ENCODE assay signal across 28 cellular contexts in genomic region chr3:46594723-46595122, GRCh38. TPM values are rescaled to one million over a fixed set of nuclear protein-coding genes. Genes with fewer than 3 reads are reported as not detected.
DNase-seq lines count a peak whose midpoint lies in the region; ATAC-seq, FAIRE-seq and TF ChIP-seq lines count a peak whose summit lies in the region.
"Had no signal": no experiment of that assay in that cellular context is flagged by ENCODE, and none has a peak within 500 bp of the region (broad histone marks: within the 10 kb centered on the region; RNA-seq: fewer than 3 reads in every experiment).

No MANE protein-coding gene starts in this region.

- CTCF ChIA-PET in HepG2 (lab: Yijun Ruan, JAX; ENCODE audit: low intra/inter-chr PET ratio, low total read pairs) (no interaction called here), HEK293 (lab: Yijun Ruan, JAX) (no interaction called here), K562 (lab: Yijun Ruan, JAX; ENCODE audit: low intra/inter-chr PET ratio) (interaction anchor here (0.6 kb wide), 1 partner anchor 510 kb away, joined by 3 read pairs; no protein-coding TSS in a partner anchor)

- H3K79me2 ChIP-seq in HepG2 (ENCODE audit: insufficient read depth, low read length) (no peaks in the 10 kb centered on the region), K562 (ENCODE audit: control insufficient read depth, insufficient read depth, low read length) (no peaks in the 10 kb centered on the region)

- TF ChIP-seq RAD21 in HepG2 (CRISPR knock-in tag; IDR thresholded peaks at IDR 0.05) (no peak), K562 (CRISPR knock-in tag; conservative IDR thresholded peaks at IDR 0.05 in 1 of 2, IDR thresholded peaks at IDR 0.05 in 1 of 2) (no peak)

- H3K27ac ChIP-seq in HepG2 (ENCODE audit: extremely low read length, insufficient read depth, low read length) (no peak overlapping the region), right lobe of liver (no peak overlapping the region), HEK293 (ENCODE audit: extremely low read depth, low read depth, low read length) (no peak overlapping the region), K562 (ENCODE audit: extremely low read depth, low read depth, low read length) (no peak overlapping the region; the same call in 2 of the 3 replicates), prostate gland (no peak overlapping the region), mesenchymal stem cell (ENCODE audit: low read length, poor library complexity, severe bottlenecking) (no peak overlapping the region)
- H3K27ac ChIP-seq: BLaER1 had no signal

- POLR2A ChIA-PET in HepG2 (lab: Yijun Ruan, JAX): interaction anchor here (1.3 kb wide), 1 partner anchor 9 kb away, joined by 4 read pairs; no protein-coding TSS in a partner anchor
- POLR2A ChIA-PET in HEK293 (lab: Yijun Ruan, JAX): no interaction called here
- POLR2A ChIA-PET in K562 (lab: Yijun Ruan, JAX): no interaction called here

- H2AFZ ChIP-seq in HepG2 (ENCODE audit: low read length) (no peak overlapping the region), K562 (ENCODE audit: low read depth, low read length) (no peak overlapping the region), mesenchymal stem cell (ENCODE audit: low read depth, low read length) (no peak overlapping the region)

- H3K4me2 ChIP-seq in HepG2 (ENCODE audit: low read depth, low read length) (no peak overlapping the region), K562 (ENCODE audit: insufficient read depth, low read length) (no peak overlapping the region), mesenchymal stem cell (ENCODE audit: low read length, poor library complexity, severe bottlenecking) (no peak overlapping the region)
- H3K4me2 ChIP-seq: BLaER1 had no signal

- no peak overlapping the region for H2AK5ac ChIP-seq in mesenchymal stem cell (ENCODE audit: low read length, severe bottlenecking)

- no peak overlapping the region for H2BK15ac ChIP-seq in mesenchymal stem cell (ENCODE audit: low read depth, poor library complexity, severe bottlenecking)

- no peak overlapping the region for H3K9ac ChIP-seq in HepG2 (ENCODE audit: insufficient read depth, low read depth, low read length)
- H3K9ac ChIP-seq in K562 (ENCODE audit: insufficient read depth in 1 of 2, low read depth in 2 of 2, low read length in 2 of 2): no peak overlapping the region
- H3K9ac ChIP-seq in mesenchymal stem cell (ENCODE audit: low read length): no peak overlapping the region
- H3K9ac ChIP-seq: BLaER1 had no signal

- no peak overlapping the region for H3K23ac ChIP-seq in mesenchymal stem cell (ENCODE audit: low read length in 2 of 2)

- TF ChIP-seq CTCF in HepG2 (CRISPR knock-in tag; IDR thresholded peaks at IDR 0.05) (no peak), right lobe of liver (IDR thresholded peaks at IDR 0.05) (no peak), HEK293 (tag by site-specific recombination; IDR thresholded peaks at IDR 0.05) (no peak), K562 (IDR thresholded peaks at IDR 0.05 in 2 of 3, conservative IDR thresholded peaks at IDR 0.05 in 1 of 3; ENCODE audit: insufficient read depth in 2 of 3, low read depth in 1 of 3, low read length in 3 of 3) (no peak), prostate gland (IDR thresholded peaks at IDR 0.05) (no peak)

- H4K20me1 ChIP-seq in HepG2 (ENCODE audit: insufficient read depth, low read length) (no peaks in the 10 kb centered on the region), K562 (replicated peaks; ENCODE audit: control insufficient read depth, insufficient read depth, low read length) (peaks cover 4% of the 10 kb centered on the region; the same call in 1 of the 2 replicates)
- H4K20me1 ChIP-seq: BLaER1 had no signal

- no peaks in the 10 kb centered on the region for H3K79me1 ChIP-seq in mesenchymal stem cell (replicated peaks; ENCODE audit: low read length, poor library complexity, severe bottlenecking)

- H3K4me1 ChIP-seq in HepG2 (ENCODE audit: insufficient read depth, low read length) (no peaks in the 10 kb centered on the region), right lobe of liver (no peaks in the 10 kb centered on the region), HEK293 (ENCODE audit: control insufficient read depth, insufficient read depth, low read length) (no peaks in the 10 kb centered on the region), K562 (replicated peaks in 1 of 2; ENCODE audit: control insufficient read depth in 2 of 2, insufficient read depth in 2 of 2, low read length in 2 of 2) (no peaks in the 10 kb centered on the region), prostate gland (replicated peaks) (no peaks in the 10 kb centered on the region), mesenchymal stem cell (ENCODE audit: control insufficient read depth, insufficient read depth, low read depth, low read length) (no peaks in the 10 kb centered on the region)
- H3K4me1 ChIP-seq: BE2C, BLaER1 had no signal

- H2BK12ac ChIP-seq in mesenchymal stem cell (ENCODE audit: low read length in 2 of 2): no peak overlapping the region

- no peaks in the 10 kb centered on the region for H3K9me3 ChIP-seq in HepG2 (ENCODE audit: low read length)
- no peaks in the 10 kb centered on the region for H3K9me3 ChIP-seq in right lobe of liver
- H3K9me3 ChIP-seq in HEK293 (ENCODE audit: control insufficient read depth, insufficient read depth, low read depth, low read length): no peaks in the 10 kb centered on the region
- no peaks in the 10 kb centered on the region for H3K9me3 ChIP-seq in K562 (replicated peaks; ENCODE audit: control insufficient read depth, insufficient read depth, low read depth, low read length)
- no peaks in the 10 kb centered on the region for H3K9me3 ChIP-seq in prostate gland
- H3K9me3 ChIP-seq in mesenchymal stem cell (ENCODE audit: control insufficient read depth, low read length): no peaks in the 10 kb centered on the region
- H3K9me3 ChIP-seq: BE2C had no signal

- H3K14ac ChIP-seq in mesenchymal stem cell (ENCODE audit: low read length in 2 of 2): no peak overlapping the region

- BruUV-seq in HepG2 (replicated peaks; lab: Mats Ljungman, UMichigan): no TSS peak
- BruUV-seq in K562 (replicated peaks; lab: Mats Ljungman, UMichigan): no TSS peak

- ATAC-seq in HepG2 (no peak), right lobe of liver (no peak), K562 (no peak)

- intact Hi-C loops in HepG2 (cut with micrococcal nuclease; ENCODE audit: unreplicated experiment): no loop called here
- intact Hi-C loops in right lobe of liver (cut with DNase I): no loop called here
- intact Hi-C loops in K562 (cut with micrococcal nuclease): no loop called here
- intact Hi-C loops in prostate gland (cut with DNase I): no loop called here

- no peaks in the 10 kb centered on the region for H3K9me1 ChIP-seq in K562 (ENCODE audit: control insufficient read depth, insufficient read depth, low read length)

- H3K4me3 ChIP-seq in HepG2 (replicated peaks in 1 of 3; ENCODE audit: insufficient read depth in 1 of 3, low read depth in 2 of 3, low read length in 3 of 3): no peak overlapping the region
- H3K4me3 ChIP-seq in right lobe of liver: no peak overlapping the region
- no peak overlapping the region for H3K4me3 ChIP-seq in HEK293 (ENCODE audit: low read depth, low read length)
- no peak overlapping the region for H3K4me3 ChIP-seq in K562
- H3K4me3 ChIP-seq in prostate gland: no peak overlapping the region
- H3K4me3 ChIP-seq in mesenchymal stem cell (ENCODE audit: insufficient read depth in 1 of 2, low read depth in 1 of 2, low read length in 2 of 2): no peak overlapping the region
- H3K4me3 ChIP-seq: BLaER1 had no signal

- 65% methylated on average over 3 of the region's 4 CpGs for WGBS in HepG2 (ENCODE audit: low lambda C conversion rate)
- WGBS in right lobe of liver (ENCODE audit: insufficient coverage, low coverage, low lambda C conversion rate, missing lambda C conversion rate): 95% methylated on average over 3 of the region's 4 CpGs
- 0% methylated on average over 4 of the region's 4 CpGs for WGBS in K562 (ENCODE audit: insufficient coverage, low coverage, missing lambda C conversion rate)
- 95% methylated on average over 4 of the region's 4 CpGs for WGBS in prostate gland
- WGBS in mesenchymal stem cell: 99% methylated on average over 3 of the region's 4 CpGs

- TF ChIP-seq EP300 in HepG2 (IDR thresholded peaks at IDR 0.05; ENCODE audit: low read depth in 2 of 2, low read length in 2 of 2): no peak
- TF ChIP-seq EP300 in HepG2 (CRISPR knock-in tag; IDR thresholded peaks at IDR 0.05; ENCODE audit: borderline replicate concordance): no peak
- TF ChIP-seq EP300 in K562 (IDR thresholded peaks at IDR 0.05; ENCODE audit: low read length): no peak

- no peak for DNase-seq in HepG2 (ENCODE audit: low spot score)
- no peak for DNase-seq in right lobe of liver
- no peak for DNase-seq in K562 (ENCODE audit: extremely low read depth in 1 of 4, low spot score in 3 of 4)
- no peak for DNase-seq in prostate gland (ENCODE audit: low spot score)
- no peak for DNase-seq in DMS79 treated with DMSO at 0.1 percent for 48 hours (lab: John Stamatoyannopoulos, UW)
- no peak for DNase-seq in mesenchymal stem cell
- DNase-seq: 8988T; ACHN; BE2C; C1 segment of cervical spinal cord; CD4-positive, alpha-beta memory T cell; CD4-positive, CD25-positive, alpha-beta regulatory T cell; CD8-positive, alpha-beta memory T cell; COR-L47; DMS 273 treated with DMSO at 0.1 percent for 48 hours; DMS153; DMS53; DMS79; GF-D8 had no signal

- no peak overlapping the region for H3K18ac ChIP-seq in mesenchymal stem cell (ENCODE audit: low read depth in 1 of 2, low read length in 2 of 2)

- no peak overlapping the region for H2BK120ac ChIP-seq in mesenchymal stem cell (ENCODE audit: low read depth, low read length)

- no peak overlapping the region for H4K8ac ChIP-seq in mesenchymal stem cell (ENCODE audit: low read length)

- no peak for TF ChIP-seq POLR2A in HepG2 (IDR thresholded peaks at IDR 0.05; ENCODE audit: insufficient read depth in 1 of 2, low read depth in 2 of 2, low read length in 2 of 2)
- no peak for TF ChIP-seq POLR2A in right lobe of liver (IDR thresholded peaks at IDR 0.05)
- no peak for TF ChIP-seq POLR2A in K562 (conservative IDR thresholded peaks at IDR 0.05)
- TF ChIP-seq POLR2A in prostate gland (IDR thresholded peaks at IDR 0.05): no peak

- no peak overlapping the region for H2BK5ac ChIP-seq in mesenchymal stem cell (ENCODE audit: low read depth, low read length, poor library complexity, severe bottlenecking)

- in situ Hi-C loops in HepG2 (cut with HindIII; ENCODE audit: extremely low pct_ligation_motif_present, low pct_unique_long_range_greater_than_20kb) (no loop called here), K562 (cut with MboI) (no loop called here)

- FAIRE-seq in HepG2 (lab: Jason Lieb, UNC) (no peak), K562 (lab: Jason Lieb, UNC) (no peak)
- FAIRE-seq: A204.1, G401.6, GM12891, GM19239 had no signal

- no peak overlapping the region for H4K91ac ChIP-seq in mesenchymal stem cell (ENCODE audit: low read length)

- no peaks in the 10 kb centered on the region; a peak in 1 of 5 replicates for H3K27me3 ChIP-seq in HepG2 (ENCODE audit: control insufficient read depth in 1 of 2, insufficient read depth in 2 of 2, low read length in 2 of 2)
- no peaks in the 10 kb centered on the region for H3K27me3 ChIP-seq in right lobe of liver
- peaks cover 23 to 34% of the 10 kb centered on the region in 2 experiments for H3K27me3 ChIP-seq in K562 (ENCODE audit: control insufficient read depth in 2 of 2, insufficient read depth in 2 of 2, low read length in 2 of 2)
- H3K27me3 ChIP-seq in prostate gland (replicated peaks; ENCODE audit: insufficient read depth): no peaks in the 10 kb centered on the region
- H3K27me3 ChIP-seq in mesenchymal stem cell (ENCODE audit: control insufficient read depth in 1 of 2, insufficient read depth in 1 of 2, low read length in 2 of 2): peaks cover 0 to 5% of the 10 kb centered on the region in 2 experiments
- H3K27me3 ChIP-seq: BE2C, BLaER1 had no signal

- H3K36me3 ChIP-seq in HepG2 (replicated peaks in 1 of 2; ENCODE audit: control insufficient read depth in 1 of 2, insufficient read depth in 2 of 2, low read length in 2 of 2) (no peaks in the 10 kb centered on the region), right lobe of liver (no peaks in the 10 kb centered on the region), HEK293 (ENCODE audit: control insufficient read depth in 2 of 2, insufficient read depth in 1 of 2, low read length in 2 of 2) (no peaks in the 10 kb centered on the region), K562 (ENCODE audit: control insufficient read depth, insufficient read depth, low read length) (no peaks in the 10 kb centered on the region), prostate gland (no peaks in the 10 kb centered on the region), mesenchymal stem cell (ENCODE audit: control insufficient read depth in 1 of 2, insufficient read depth in 2 of 2, low read depth in 1 of 2, low read length in 2 of 2) (no peaks in the 10 kb centered on the region)
- H3K36me3 ChIP-seq: BE2C, BLaER1 had no signal

- no peak overlapping the region for H3K4ac ChIP-seq in mesenchymal stem cell (ENCODE audit: low read depth in 1 of 2, low read length in 2 of 2)

RNA-seq across cellular contexts. Expression of gene FAM240A, which starts 17.6 kb away (rescaled TPM):
- total RNA-seq in HepG2 (2016; rRNA removed; fragmentation: Illumina TruSeq; extraction: Trizol) (not detected in 2 replicates), right lobe of liver (not detected), K562 (2014; rRNA removed) (not detected in 2 replicates), K562 (2014; rRNA removed; fragmentation: Illumina TruSeq; extraction: Trizol) (not detected in 2 replicates), K562 (2015; rRNA removed; fragmentation: Illumina TruSeq; extraction: Trizol) (not detected in 2 replicates), K562 (2021) (not detected in 2 replicates), prostate gland (under 1 TPM in 1 of 2 donors, not detected in 1; 0.32 TPM)
- total RNA-seq in HepG2 (2016; cell fraction: cytosol; rRNA removed; fragmentation: Illumina TruSeq; extraction: Trizol; ENCODE audit: low read depth): not detected in 2 replicates
- not detected in 2 replicates for total RNA-seq in HepG2 (2016; cell fraction: insoluble cytoplasmic fraction; rRNA removed; fragmentation: Illumina TruSeq; extraction: Trizol)
- total RNA-seq in HepG2 (2016; cell fraction: membrane; rRNA removed; fragmentation: Illumina TruSeq; extraction: Trizol): not detected in 2 replicates
- total RNA-seq in HepG2 (2016; cell fraction: nucleus; rRNA removed; fragmentation: Illumina TruSeq; extraction: Trizol): not detected in 2 replicates
- polyA plus RNA-seq in HepG2 (2011; rRNA removed) (not detected in 2 replicates), K562 (2011; rRNA removed) (not detected in 2 replicates), K562 (2014; fragmentation: Illumina TruSeq; extraction: Trizol) (not detected in 2 replicates), K562 (2014; fragmentation: Nextera tagmentation; extraction: Ambion mirVana) (not detected), K562 (2014; rRNA removed) (not detected in 2 replicates)
- not detected in 2 replicates for polyA plus RNA-seq in HepG2 (2011; cell fraction: cytosol; rRNA removed)
- polyA plus RNA-seq in HepG2 (2011; cell fraction: nucleus; rRNA removed): not detected in 2 replicates
- not detected in 2 replicates for polyA plus RNA-seq in HepG2 (2012)
- not detected in 2 replicates for polyA plus RNA-seq in HepG2 (2016; cell fraction: cytosol; fragmentation: Illumina TruSeq; extraction: Trizol; ENCODE audit: low read depth)
- polyA plus RNA-seq in HepG2 (2016; cell fraction: insoluble cytoplasmic fraction; fragmentation: Illumina TruSeq; extraction: Trizol; ENCODE audit: low read depth): not detected in 2 replicates
- not detected in 2 replicates for polyA plus RNA-seq in HepG2 (2016; cell fraction: membrane; fragmentation: Illumina TruSeq; extraction: Trizol; ENCODE audit: low read depth)
- polyA plus RNA-seq in HepG2 (2016; cell fraction: nucleus; fragmentation: Illumina TruSeq; extraction: Trizol; ENCODE audit: insufficient read depth, low read depth): not detected in 2 replicates
- polyA minus RNA-seq in HepG2 (2011; rRNA and poly(A)+ RNA removed; ENCODE audit: low replicate concordance): not detected in 2 replicates
- polyA minus RNA-seq in HepG2 (2011; cell fraction: cytosol; rRNA and poly(A)+ RNA removed): not detected in 2 replicates
- not detected in 2 replicates for polyA minus RNA-seq in HepG2 (2011; cell fraction: nucleus; rRNA and poly(A)+ RNA removed)
- total RNA-seq in K562 (2011; cell fraction: chromatin; rRNA removed; ENCODE audit: low replicate concordance): not detected in 2 replicates
- not detected in 2 replicates for total RNA-seq in K562 (2011; cell fraction: nucleolus; rRNA removed)
- not detected in 2 replicates for total RNA-seq in K562 (2011; cell fraction: nucleoplasm; rRNA removed)
- polyA plus RNA-seq in K562 (2011; cell fraction: cytosol; rRNA removed): not detected in 2 replicates
- polyA plus RNA-seq in K562 (2011; cell fraction: nucleus; rRNA removed): not detected in 2 replicates
- polyA plus RNA-seq in K562 (2012): not detected in 2 replicates
- polyA minus RNA-seq in K562 (2011; rRNA and poly(A)+ RNA removed): not detected in 2 replicates
- polyA minus RNA-seq in K562 (2011; cell fraction: cytosol; rRNA and poly(A)+ RNA removed): not detected in 2 replicates
- not detected in 2 replicates for polyA minus RNA-seq in K562 (2011; cell fraction: nucleus; rRNA and poly(A)+ RNA removed)
- not detected for polyA plus RNA-seq in mesenchymal stem cell (2013, experiment 1 of 2)
- polyA plus RNA-seq in mesenchymal stem cell (2013, experiment 2 of 2): not detected
- total RNA-seq: A673; CD4-positive, alpha-beta memory T cell; CD4-positive, CD25-positive, alpha-beta regulatory T cell; CD8-positive, alpha-beta memory T cell had no signal
- polyA plus RNA-seq: AG04450; CD14-positive monocyte; CD4-positive, alpha-beta memory T cell; CD4-positive, CD25-positive, alpha-beta regulatory T cell; CD8-positive, alpha-beta memory T cell had no signal

RNA-seq across cellular contexts. Expression of gene LRRC2, which starts 28.6 kb away (rescaled TPM):
- total RNA-seq in HepG2 (2016; rRNA removed; fragmentation: Illumina TruSeq; extraction: Trizol): 0.27 and 0.48 TPM in 2 replicates
- 0.10 TPM in 1 of 2 replicates, not detected in the other for total RNA-seq in HepG2 (2016; cell fraction: cytosol; rRNA removed; fragmentation: Illumina TruSeq; extraction: Trizol; ENCODE audit: low read depth)
- 0.32 and 0.37 TPM in 2 replicates for total RNA-seq in HepG2 (2016; cell fraction: insoluble cytoplasmic fraction; rRNA removed; fragmentation: Illumina TruSeq; extraction: Trizol)
- total RNA-seq in HepG2 (2016; cell fraction: membrane; rRNA removed; fragmentation: Illumina TruSeq; extraction: Trizol): 0.22 and 0.48 TPM in 2 replicates
- 0.12 and 0.44 TPM in 2 replicates for total RNA-seq in HepG2 (2016; cell fraction: nucleus; rRNA removed; fragmentation: Illumina TruSeq; extraction: Trizol)
- polyA plus RNA-seq in HepG2 (2011; rRNA removed): 0.51 and 0.58 TPM in 2 replicates
- 0.31 and 0.54 TPM in 2 replicates for polyA plus RNA-seq in HepG2 (2011; cell fraction: cytosol; rRNA removed)
- 0.16 and 0.64 TPM in 2 replicates for polyA plus RNA-seq in HepG2 (2011; cell fraction: nucleus; rRNA removed)
- polyA plus RNA-seq in HepG2 (2012): 0.71 and 0.87 TPM in 2 replicates
- 0.11 and 0.24 TPM in 2 replicates for polyA plus RNA-seq in HepG2 (2016; cell fraction: cytosol; fragmentation: Illumina TruSeq; extraction: Trizol; ENCODE audit: low read depth)
- 0.36 and 0.38 TPM in 2 replicates for polyA plus RNA-seq in HepG2 (2016; cell fraction: insoluble cytoplasmic fraction; fragmentation: Illumina TruSeq; extraction: Trizol; ENCODE audit: low read depth)
- polyA plus RNA-seq in HepG2 (2016; cell fraction: membrane; fragmentation: Illumina TruSeq; extraction: Trizol; ENCODE audit: low read depth): 0.45 and 0.51 TPM in 2 replicates
- polyA plus RNA-seq in HepG2 (2016; cell fraction: nucleus; fragmentation: Illumina TruSeq; extraction: Trizol; ENCODE audit: insufficient read depth, low read depth): 0.20 and 0.27 TPM in 2 replicates
- 0.88 TPM in 1 of 2 replicates, not detected in the other for polyA minus RNA-seq in HepG2 (2011; rRNA and poly(A)+ RNA removed; ENCODE audit: low replicate concordance)
- 0.30 and 2.1 TPM in 2 replicates for polyA minus RNA-seq in HepG2 (2011; cell fraction: cytosol; rRNA and poly(A)+ RNA removed)
- 1.3 and 1.7 TPM in 2 replicates for polyA minus RNA-seq in HepG2 (2011; cell fraction: nucleus; rRNA and poly(A)+ RNA removed)
- 1 to 10 TPM; 4.3 to 8.9 (median 6.1) TPM for total RNA-seq in right lobe of liver
- total RNA-seq in K562 (2011; cell fraction: chromatin; rRNA removed; ENCODE audit: low replicate concordance): not detected in 2 replicates
- total RNA-seq in K562 (2011; cell fraction: nucleolus; rRNA removed): not detected in 2 replicates
- not detected in 2 replicates for total RNA-seq in K562 (2011; cell fraction: nucleoplasm; rRNA removed)
- total RNA-seq in K562 (2014; rRNA removed): not detected in 2 replicates
- not detected in 2 replicates for total RNA-seq in K562 (2014; rRNA removed; fragmentation: Illumina TruSeq; extraction: Trizol)
- 0.04 TPM in 1 of 2 replicates, not detected in the other for total RNA-seq in K562 (2015; rRNA removed; fragmentation: Illumina TruSeq; extraction: Trizol)
- not detected in 2 replicates for total RNA-seq in K562 (2021)
- 0.04 and 0.07 TPM in 2 replicates for polyA plus RNA-seq in K562 (2011; rRNA removed)
- not detected in 2 replicates for polyA plus RNA-seq in K562 (2011; cell fraction: cytosol; rRNA removed)
- polyA plus RNA-seq in K562 (2011; cell fraction: nucleus; rRNA removed): not detected in 2 replicates
- 0.03 and 0.17 TPM in 2 replicates for polyA plus RNA-seq in K562 (2012)
- polyA plus RNA-seq in K562 (2014; fragmentation: Illumina TruSeq; extraction: Trizol): 0.01 TPM in 1 of 2 replicates, not detected in the other
- polyA plus RNA-seq in K562 (2014; fragmentation: Nextera tagmentation; extraction: Ambion mirVana): under 1 TPM in 1 of 2 experiments, not detected in 1; 0.04 TPM
- polyA plus RNA-seq in K562 (2014; rRNA removed): 0.01 TPM in 1 of 2 replicates, not detected in the other
- polyA minus RNA-seq in K562 (2011; rRNA and poly(A)+ RNA removed): not detected in 2 replicates
- polyA minus RNA-seq in K562 (2011; cell fraction: cytosol; rRNA and poly(A)+ RNA removed): not detected in 2 replicates
- polyA minus RNA-seq in K562 (2011; cell fraction: nucleus; rRNA and poly(A)+ RNA removed): not detected in 2 replicates
- 1 to 10 TPM in 1 of 2 donors, under 1 TPM in 1; 0.45 to 1.6 TPM for total RNA-seq in prostate gland
- polyA plus RNA-seq in mesenchymal stem cell (2013, experiment 1 of 2): 0.43 TPM
- 0.47 TPM for polyA plus RNA-seq in mesenchymal stem cell (2013, experiment 2 of 2)
- polyA plus RNA-seq: CD14-positive monocyte; CD8-positive, alpha-beta memory T cell had no signal

Comparison
In these comparisons a context has a peak if more than half of its experiments do, and no peak if none do; other contexts are left out.
1. Of the 241 proteins assayed by ChIP-seq in both HepG2 and K562: peak only in HepG2: none; only in K562: PTBP1 and ZFP36; in both: none; in neither: 239.